Comparison of ENCODE assay signal across 32 cellular contexts in the genomic region with DNA sequence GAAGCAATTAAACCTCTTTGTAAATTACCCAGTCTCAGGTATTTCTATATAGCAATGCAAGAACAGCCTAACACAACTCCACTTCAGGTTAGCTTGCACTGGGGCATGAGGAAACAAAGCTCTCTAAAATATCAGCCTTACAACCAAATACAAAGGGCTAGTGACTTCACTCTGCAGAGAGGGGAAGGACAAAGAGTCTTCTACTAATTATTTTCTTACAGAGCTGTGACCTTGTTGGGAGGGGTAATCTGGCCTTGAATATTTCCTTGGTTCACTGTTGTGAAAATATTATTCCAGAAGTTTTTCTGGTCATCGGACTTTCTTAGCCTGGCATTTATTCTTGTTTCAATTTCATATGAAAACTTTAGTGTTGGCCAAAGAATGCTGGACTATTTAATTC.
"Had no signal": no experiment of that assay in that cellular context is flagged by ENCODE, and none has a peak within 500 bp of the region (broad histone marks: within the 10 kb centered on the region; RNA-seq: fewer than 3 reads in every experiment).

No MANE protein-coding gene starts in this region.

- H3K27me3 ChIP-seq: Peyer's patch had no signal

- H3K4me1 ChIP-seq: Peyer's patch had no signal

- DNase-seq: activated B cell treated with CpG ODN at 0.5 μM for 24 hours; activated CD4-positive, alpha-beta memory T cell treated with anti-CD3 and anti-CD28 coated beads for 36 hours; activated CD4-positive, alpha-beta T cell treated with anti-CD3 and anti-CD28 coated beads for 4 hours; activated CD4-positive, alpha-beta T cell treated with anti-CD3 and anti-CD28 coated beads, Interleukin-2, amount 50 U/mL, for 1 hour; activated CD4-positive, CD25-positive, alpha-beta regulatory T cell treated with anti-CD3 and anti-CD28 coated beads, Interleukin-2, amount 50 U/mL, for 72 hours; activated CD8-positive, alpha-beta memory T cell treated with anti-CD3 and anti-CD28 coated beads for 24 hours; activated CD8-positive, alpha-beta memory T cell treated with anti-CD3 and anti-CD28 coated beads, Interleukin-2, amount 10 ng/mL, durations not matched to agents 7 days and 5 days; activated CD8-positive, alpha-beta memory T cell treated with anti-CD3 and anti-CD28 coated beads, Interleukin-2, amount 50 U/mL, for 48 hours; activated effector memory CD4-positive, alpha-beta T cell treated with Interleukin-2 at 50 U/mL for 16 hours; activated naive CD4-positive, alpha-beta T cell; activated naive CD8-positive, alpha-beta T cell treated with anti-CD3 and anti-CD28 coated beads, Interleukin-2, amount 10 ng/mL, durations not matched to agents 7 days and 5 days; activated T-cell treated with anti-CD3 and anti-CD28 coated beads, Interleukin-2, amount 50 U/mL, for 48 hours; amygdala; NCI-H1105; NCI-H1417 treated with DMSO at 0.1 percent for 48 hours; NCI-H187 treated with DMSO at 0.1 percent for 48 hours; NCI-H2081 treated with DMSO at 0.1 percent for 48 hours; NCI-H226; NCI-H446 treated with DMSO at 0.1 percent for 48 hours; NCI-H524; NCI-H69; NK-92 treated with Interleukin-12 subunit alpha and Interleukin-12 subunit beta, amount 100 ng/mL, for 24 hours; PC-3; Peyer's patch; RPMI8226; SIG-M5; T-helper 1 cell; T-helper 2 cell; T-helper 9 cell had no signal

- H3K4me3 ChIP-seq: Peyer's patch had no signal

- H3K36me3 ChIP-seq: Peyer's patch had no signal

- H3K27ac ChIP-seq: KMS-11, Peyer's patch, VCaP had no signal

- H3K9me3 ChIP-seq: Peyer's patch had no signal

- ATAC-seq: activated CD8-positive, alpha-beta memory T cell treated with anti-CD3 and anti-CD28 coated beads, Interleukin-2, amount 10 ng/mL, durations not matched to agents 7 days and 5 days; PC-3; SK-N-SH treated with all-trans-retinoic acid at 6 μM for 48 hours had no signal
